In genomic region chr20:21808863-21809664, GRCh38 we compare ENCODE assay signal across 8 cellular contexts.
DNase-seq lines count a peak whose midpoint lies in the region; TF ChIP-seq lines count a peak whose summit lies in the region.

No MANE protein-coding gene starts in this region.

- DNase-seq in DMS53 (lab: John Stamatoyannopoulos, UW) (peak; percentile 45), DMS53 treated with DMSO at 0.1 percent for 48 hours (lab: John Stamatoyannopoulos, UW; ENCODE audit: unreplicated experiment) (no peak), LNCaP clone FGC (ENCODE audit: low read depth) (no peak), activated T-cell treated with anti-CD3 and anti-CD28 coated beads for 48 hours (ENCODE audit: low read depth) (peak; percentile 30), iPS-NIHi11 (ENCODE audit: low spot score) (peak; percentile 95), AG20443 (ENCODE audit: low spot score) (no peak), NCI-H1436 (lab: John Stamatoyannopoulos, UW) (no peak)
- DNase-seq in stimulated activated CD4-positive, alpha-beta T cell treated with anti-CD3 and anti-CD28 coated beads, TNF-alpha, amount 100 ng/mL, for 48 hours (ENCODE audit: low read depth in 3 of 3), result peak in 2 of 3 donors; percentile 5 to 18

- no peak overlapping the region for H3K4me3 ChIP-seq in LNCaP clone FGC (ENCODE audit: low read depth, low read length)

- TF ChIP-seq CTCF in LNCaP clone FGC (IDR thresholded peaks at IDR 0.05; ENCODE audit: control insufficient read depth, extremely low read depth, insufficient read depth), result peak; percentile 75

Comparison
In these comparisons a context has a peak if more than half of its experiments do, and no peak if none do; other contexts are left out.
1. DNase-seq: peak in DMS53 (single experiment), activated T-cell treated with anti-CD3 and anti-CD28 coated beads for 48 hours (single experiment), iPS-NIHi11 (single experiment) and stimulated activated CD4-positive, alpha-beta T cell treated with anti-CD3 and anti-CD28 coated beads, TNF-alpha, amount 100 ng/mL, for 48 hours (2 of 3); none in DMS53 treated with DMSO at 0.1 percent for 48 hours (single experiment), LNCaP clone FGC (single experiment), AG20443 (single experiment) and NCI-H1436 (single experiment).